1 cellular context compared by ENCODE assay signal in genomic region chr12:95996034-95996658, GRCh38.
TF ChIP-seq lines count a peak whose summit lies in the region.

Gene HAL, minus strand, starts transcription at chr12:95996344. Its CDS starts 434 bp downstream, at chr12:95995910.

TF ChIP-seq in HepG2, 621 proteins besides CTCF, POLR2A, EP300 and RAD21 (continued from another document and continues in another):
- TF ChIP-seq ZBTB40 (IDR thresholded peaks at IDR 0.05) (no peak), ZBTB40 (CRISPR knock-in tag; IDR thresholded peaks at IDR 0.05) (peak; percentile 46; the same call in 1 of the 2 replicates), ZNF496 (CRISPR knock-in tag; IDR thresholded peaks at IDR 0.05; ENCODE audit: insufficient replicate concordance) (no peak), TCF12 (IDR thresholded peaks at IDR 0.05) (no peak), TCF12 (CRISPR knock-in tag; IDR thresholded peaks at IDR 0.05) (peak; percentile 97), SP140L (CRISPR knock-in tag; IDR thresholded peaks at IDR 0.05; ENCODE audit: borderline replicate concordance) (0 out of 2 replicates have a peak, but pooled peaks have one; percentile 53), HMG20B (CRISPR knock-in tag; conservative IDR thresholded peaks at IDR 0.05) (peak; percentile 85), ZBED4 (CRISPR knock-in tag; IDR thresholded peaks at IDR 0.05; ENCODE audit: borderline replicate concordance) (peak; percentile 72; the same call in 1 of the 2 replicates), FOXK2 (IDR thresholded peaks at IDR 0.05) (no peak), MYPOP (CRISPR knock-in tag; IDR thresholded peaks at IDR 0.05) (peak; percentile 95; the same call in 1 of the 2 replicates), ZNF335 (CRISPR knock-in tag; IDR thresholded peaks at IDR 0.05) (0 out of 2 replicates have a peak, but pooled peaks have one; percentile 48), KAT7 (CRISPR knock-in tag; IDR thresholded peaks at IDR 0.05; ENCODE audit: borderline replicate concordance) (peak; percentile 81; the same call in 1 of the 2 replicates), GTF3A (CRISPR knock-in tag; conservative IDR thresholded peaks at IDR 0.05) (no peak), NFKB2 (CRISPR knock-in tag; IDR thresholded peaks at IDR 0.05; ENCODE audit: borderline replicate concordance) (no peak), USF2 (IDR thresholded peaks at IDR 0.05; ENCODE audit: low read depth, low read length) (no peak), USF2 (CRISPR knock-in tag; IDR thresholded peaks at IDR 0.05; ENCODE audit: borderline replicate concordance) (0 out of 2 replicates have a peak, but pooled peaks have one; percentile 1), ZNF773 (CRISPR knock-in tag; IDR thresholded peaks at IDR 0.05; ENCODE audit: borderline replicate concordance) (no peak), RBAK (CRISPR knock-in tag; IDR thresholded peaks at IDR 0.05) (no peak), RARG (CRISPR knock-in tag; IDR thresholded peaks at IDR 0.05; ENCODE audit: low read depth) (0 out of 2 replicates have a peak, but pooled peaks have one; percentile 60), XBP1 (CRISPR knock-in tag; IDR thresholded peaks at IDR 0.05) (no peak), TBX2 (CRISPR knock-in tag; IDR thresholded peaks at IDR 0.05; ENCODE audit: borderline replicate concordance) (peak; percentile 100), ZNF251 (CRISPR knock-in tag; IDR thresholded peaks at IDR 0.05) (0 out of 2 replicates have a peak, but pooled peaks have one; percentile 59), NR2F1 (CRISPR knock-in tag; IDR thresholded peaks at IDR 0.05) (peak; percentile 85 to 89), KLF13 (CRISPR knock-in tag; IDR thresholded peaks at IDR 0.05) (no peak), ZNF124 (CRISPR knock-in tag; IDR thresholded peaks at IDR 0.05) (peak; percentile 79; the same call in 1 of the 2 replicates), ZNF451 (CRISPR knock-in tag; IDR thresholded peaks at IDR 0.05) (no peak), BCL6 (CRISPR knock-in tag; IDR thresholded peaks at IDR 0.05) (peak; percentile 96)
- TF ChIP-seq, protein P1, sequence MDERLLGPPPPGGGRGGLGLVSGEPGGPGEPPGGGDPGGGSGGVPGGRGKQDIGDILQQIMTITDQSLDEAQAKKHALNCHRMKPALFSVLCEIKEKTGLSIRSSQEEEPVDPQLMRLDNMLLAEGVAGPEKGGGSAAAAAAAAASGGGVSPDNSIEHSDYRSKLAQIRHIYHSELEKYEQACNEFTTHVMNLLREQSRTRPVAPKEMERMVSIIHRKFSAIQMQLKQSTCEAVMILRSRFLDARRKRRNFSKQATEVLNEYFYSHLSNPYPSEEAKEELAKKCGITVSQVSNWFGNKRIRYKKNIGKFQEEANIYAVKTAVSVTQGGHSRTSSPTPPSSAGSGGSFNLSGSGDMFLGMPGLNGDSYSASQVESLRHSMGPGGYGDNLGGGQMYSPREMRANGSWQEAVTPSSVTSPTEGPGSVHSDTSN (CRISPR knock-in tag; IDR thresholded peaks at IDR 0.05): no peak
- TF ChIP-seq, protein P2, sequence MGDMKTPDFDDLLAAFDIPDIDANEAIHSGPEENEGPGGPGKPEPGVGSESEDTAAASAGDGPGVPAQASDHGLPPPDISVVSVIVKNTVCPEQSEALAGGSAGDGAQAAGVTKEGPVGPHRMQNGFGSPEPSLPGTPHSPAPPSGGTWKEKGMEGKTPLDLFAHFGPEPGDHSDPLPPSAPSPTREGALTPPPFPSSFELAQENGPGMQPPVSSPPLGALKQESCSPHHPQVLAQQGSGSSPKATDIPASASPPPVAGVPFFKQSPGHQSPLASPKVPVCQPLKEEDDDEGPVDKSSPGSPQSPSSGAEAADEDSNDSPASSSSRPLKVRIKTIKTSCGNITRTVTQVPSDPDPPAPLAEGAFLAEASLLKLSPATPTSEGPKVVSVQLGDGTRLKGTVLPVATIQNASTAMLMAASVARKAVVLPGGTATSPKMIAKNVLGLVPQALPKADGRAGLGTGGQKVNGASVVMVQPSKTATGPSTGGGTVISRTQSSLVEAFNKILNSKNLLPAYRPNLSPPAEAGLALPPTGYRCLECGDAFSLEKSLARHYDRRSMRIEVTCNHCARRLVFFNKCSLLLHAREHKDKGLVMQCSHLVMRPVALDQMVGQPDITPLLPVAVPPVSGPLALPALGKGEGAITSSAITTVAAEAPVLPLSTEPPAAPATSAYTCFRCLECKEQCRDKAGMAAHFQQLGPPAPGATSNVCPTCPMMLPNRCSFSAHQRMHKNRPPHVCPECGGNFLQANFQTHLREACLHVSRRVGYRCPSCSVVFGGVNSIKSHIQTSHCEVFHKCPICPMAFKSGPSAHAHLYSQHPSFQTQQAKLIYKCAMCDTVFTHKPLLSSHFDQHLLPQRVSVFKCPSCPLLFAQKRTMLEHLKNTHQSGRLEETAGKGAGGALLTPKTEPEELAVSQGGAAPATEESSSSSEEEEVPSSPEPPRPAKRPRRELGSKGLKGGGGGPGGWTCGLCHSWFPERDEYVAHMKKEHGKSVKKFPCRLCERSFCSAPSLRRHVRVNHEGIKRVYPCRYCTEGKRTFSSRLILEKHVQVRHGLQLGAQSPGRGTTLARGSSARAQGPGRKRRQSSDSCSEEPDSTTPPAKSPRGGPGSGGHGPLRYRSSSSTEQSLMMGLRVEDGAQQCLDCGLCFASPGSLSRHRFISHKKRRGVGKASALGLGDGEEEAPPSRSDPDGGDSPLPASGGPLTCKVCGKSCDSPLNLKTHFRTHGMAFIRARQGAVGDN (CRISPR knock-in tag; IDR thresholded peaks at IDR 0.05): peak; percentile 84
- TF ChIP-seq, protein P3, sequence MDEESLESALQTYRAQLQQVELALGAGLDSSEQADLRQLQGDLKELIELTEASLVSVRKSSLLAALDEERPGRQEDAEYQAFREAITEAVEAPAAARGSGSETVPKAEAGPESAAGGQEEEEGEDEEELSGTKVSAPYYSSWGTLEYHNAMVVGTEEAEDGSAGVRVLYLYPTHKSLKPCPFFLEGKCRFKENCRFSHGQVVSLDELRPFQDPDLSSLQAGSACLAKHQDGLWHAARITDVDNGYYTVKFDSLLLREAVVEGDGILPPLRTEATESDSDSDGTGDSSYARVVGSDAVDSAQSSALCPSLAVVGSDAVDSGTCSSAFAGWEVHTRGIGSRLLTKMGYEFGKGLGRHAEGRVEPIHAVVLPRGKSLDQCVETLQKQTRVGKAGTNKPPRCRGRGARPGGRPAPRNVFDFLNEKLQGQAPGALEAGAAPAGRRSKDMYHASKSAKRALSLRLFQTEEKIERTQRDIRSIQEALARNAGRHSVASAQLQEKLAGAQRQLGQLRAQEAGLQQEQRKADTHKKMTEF (CRISPR knock-in tag; IDR thresholded peaks at IDR 0.05): peak; percentile 96
